In the genomic region with DNA sequence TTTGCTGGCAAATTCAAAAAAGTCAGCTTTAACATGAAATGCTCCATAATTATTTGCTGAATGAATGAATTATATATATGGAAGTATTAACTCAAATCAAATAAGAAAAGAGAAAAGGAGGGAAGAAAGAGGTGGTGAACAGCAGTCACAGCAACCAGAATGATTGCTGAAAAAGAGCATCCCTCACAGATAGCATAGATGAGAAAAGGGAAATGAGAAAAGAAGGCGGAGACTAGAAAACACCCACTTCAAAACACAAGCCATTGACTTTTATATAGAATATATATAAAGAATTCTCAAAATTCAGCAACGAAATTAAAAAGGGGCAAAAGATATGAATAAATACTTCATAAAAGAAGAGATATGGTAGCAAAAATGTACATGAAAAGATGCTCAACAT, we compare ENCODE assay signal across 2 cellular contexts.
TF ChIP-seq lines count a peak whose summit lies in the region.

No MANE protein-coding gene starts in this region.

TF ChIP-seq in GM12891, 5 proteins besides CTCF, POLR2A, EP300 and RAD21:
- TF ChIP-seq POLR2AphosphoS5 (IDR thresholded peaks at IDR 0.05; ENCODE audit: low read depth, low read length), result no peak
- TF ChIP-seq TAF1 (IDR thresholded peaks at IDR 0.05; ENCODE audit: low read depth, low read length), result no peak
- TF ChIP-seq SPI1 (IDR thresholded peaks at IDR 0.05; ENCODE audit: low read depth, low read length), result peak; percentile 90

TF ChIP-seq in GM12878, 131 proteins besides CTCF, POLR2A, EP300 and RAD21:
- TF ChIP-seq ZNF384 (IDR thresholded peaks at IDR 0.05; ENCODE audit: borderline replicate concordance, low read depth, low read length) (no peak), IRF4 (IDR thresholded peaks at IDR 0.05; ENCODE audit: low read depth, low read length) (0 out of 2 replicates have a peak, but pooled peaks have one; percentile 17), SPI1 (IDR thresholded peaks at IDR 0.05; ENCODE audit: borderline replicate concordance, insufficient read depth, low read depth, low read length) (peak; percentile 77; the same call in 1 of the 2 replicates), KDM1A (IDR thresholded peaks at IDR 0.05; ENCODE audit: borderline replicate concordance) (no peak), MEF2A (IDR thresholded peaks at IDR 0.05; ENCODE audit: insufficient read depth, low read depth, low read length) (no peak), SIN3A (IDR thresholded peaks at IDR 0.05; ENCODE audit: low read depth, low read length) (no peak), EZH2 (IDR thresholded peaks at IDR 0.05; ENCODE audit: borderline replicate concordance, control insufficient read depth, low read depth, low read length) (no peak), MYC (IDR thresholded peaks at IDR 0.05; ENCODE audit: insufficient read depth, insufficient read length, insufficient replicate concordance, low read length, severe bottlenecking) (no peak)
